11 cellular contexts compared by ENCODE assay signal in the genomic region with DNA sequence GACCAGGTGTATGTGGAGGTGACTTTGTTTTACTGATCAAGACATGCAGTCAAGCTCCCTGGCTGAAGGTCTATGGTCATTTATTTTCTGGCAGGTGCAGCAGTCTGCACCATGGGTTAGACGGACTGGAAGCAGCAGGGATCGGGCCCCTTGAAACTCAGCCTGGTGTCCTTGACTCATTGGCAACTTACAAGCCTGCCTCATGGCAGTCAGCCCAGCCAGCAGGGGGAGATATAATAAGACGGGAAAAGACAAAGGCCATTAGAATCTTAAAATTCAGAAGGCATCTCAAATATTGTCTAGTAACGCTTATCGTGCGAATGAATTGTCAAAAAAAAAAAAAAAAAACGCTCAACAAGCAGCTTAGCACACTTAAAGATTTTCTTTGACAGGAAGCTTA.
DNase-seq lines count a peak whose midpoint lies in the region; ATAC-seq, FAIRE-seq and TF ChIP-seq lines count a peak whose summit lies in the region.
"Had no signal": no experiment of that assay in that cellular context is flagged by ENCODE, and none has a peak within 500 bp of the region (broad histone marks: within the 10 kb centered on the region; RNA-seq: fewer than 3 reads in every experiment).

No MANE protein-coding gene starts in this region.

- POLR2A ChIA-PET in Panc1 (lab: Charles Lee) = interaction anchor here (0.7 kb wide), 1 partner anchor 9 kb away, joined by 13 read pairs; no protein-coding TSS in a partner anchor

- CTCF ChIA-PET in Panc1 (lab: Charles Lee) = no interaction called here

- no peak overlapping the region for H3K4me3 ChIP-seq in Panc1 (ENCODE audit: low read depth in 2 of 2, low read length in 2 of 2)

- FAIRE-seq in urothelium cell line (lab: Jason Lieb, UNC) = no peak
- FAIRE-seq: endometrium, G401.6 had no signal

- ATAC-seq in Panc1 (no peak), HG03159 (IDR thresholded peaks at IDR 0.05; ENCODE audit: unreplicated experiment) (no peak), HG02970 (IDR thresholded peaks at IDR 0.05; ENCODE audit: low FRiP score, unreplicated experiment) (no peak)

- H3K27ac ChIP-seq in Panc1 (ENCODE audit: low read length) = no peak overlapping the region

- intact Hi-C loops in Panc1 (cut with micrococcal nuclease; ENCODE audit: unreplicated experiment) = no loop called here

- no peaks in the 10 kb centered on the region for H3K9me3 ChIP-seq in Panc1 (ENCODE audit: control insufficient read depth, insufficient read depth, low read depth, low read length)

- peak; percentile 8 for DNase-seq in stimulated activated CD4-positive, alpha-beta T cell treated with anti-CD3 and anti-CD28 coated beads, Interleukin-15, amount 100 ng/mL, for 24 hours
- no peak for DNase-seq in stimulated activated CD4-positive, alpha-beta T cell treated with anti-CD3 and anti-CD28 coated beads, Interleukin-4, amount 100 ng/mL, for 4 hours
- DNase-seq in Panc1 (ENCODE audit: low read depth, low spot score) = no peak
- DNase-seq in globus pallidus (ENCODE audit: low spot score) = peak; percentile 20
- peak; percentile 20 for DNase-seq in urothelium cell line (ENCODE audit: low spot score)
- no peak for DNase-seq in stimulated activated CD4-positive, alpha-beta T cell treated with anti-CD3 and anti-CD28 coated beads, Interleukin-12 subunit alpha, Interleukin-12 subunit beta, amount 100 ng/mL, for 4 hours
- DNase-seq: activated B cell treated with CpG ODN at 0.5 μM for 24 hours had no signal

- H3K4me1 ChIP-seq in Panc1 (ENCODE audit: control insufficient read depth, insufficient read depth, low read length) = no peaks in the 10 kb centered on the region

- no TSS peak for BruUV-seq in Panc1 (replicated peaks; lab: Mats Ljungman, UMichigan)

- H3K27me3 ChIP-seq in Panc1 (ENCODE audit: control insufficient read depth, insufficient read depth, low read length) = no peaks in the 10 kb centered on the region; the same call in 1 of the 2 replicates

- in situ Hi-C loops in Panc1 (cut with HindIII; ENCODE audit: low pct_unique_long_range_greater_than_20kb, low sequenced_read_pairs) = no loop called here

- TF ChIP-seq CTCF in Panc1 (IDR thresholded peaks at IDR 0.05) = peak; percentile 41

- H3K36me3 ChIP-seq in Panc1 (ENCODE audit: control insufficient read depth, insufficient read depth, low read length) = no peaks in the 10 kb centered on the region

Comparison
In these comparisons a context has a peak if more than half of its experiments do, and no peak if none do; other contexts are left out.
1. DNase-seq: peak in stimulated activated CD4-positive, alpha-beta T cell treated with anti-CD3 and anti-CD28 coated beads, Interleukin-15, amount 100 ng/mL, for 24 hours (single experiment), globus pallidus (single experiment) and urothelium cell line (single experiment); none in stimulated activated CD4-positive, alpha-beta T cell treated with anti-CD3 and anti-CD28 coated beads, Interleukin-4, amount 100 ng/mL, for 4 hours (0 of 2), Panc1 (single experiment) and stimulated activated CD4-positive, alpha-beta T cell treated with anti-CD3 and anti-CD28 coated beads, Interleukin-12 subunit alpha, Interleukin-12 subunit beta, amount 100 ng/mL, for 4 hours (single experiment).